In genomic region chr1:165367375-165367993, GRCh38 we compare ENCODE assay signal across 9 cellular contexts. TPM values are rescaled to one million over a fixed set of nuclear protein-coding genes. Genes with fewer than 3 reads are reported as not detected.
DNase-seq lines count a peak whose midpoint lies in the region; ATAC-seq and TF ChIP-seq lines count a peak whose summit lies in the region.
"Had no signal": no experiment of that assay in that cellular context is flagged by ENCODE, and none has a peak within 500 bp of the region (broad histone marks: within the 10 kb centered on the region; RNA-seq: fewer than 3 reads in every experiment).

No MANE protein-coding gene starts in this region.

- H3K36me3 Mint-ChIP-seq in CD4-positive, CD25-positive, alpha-beta regulatory T cell = no peaks in the 10 kb centered on the region
- no peaks in the 10 kb centered on the region for H3K36me3 Mint-ChIP-seq in glutamatergic neuron (ENCODE audit: unreplicated experiment)

- no peak overlapping the region for H3K4ac ChIP-seq in IMR-90 (ENCODE audit: low read depth, low read length)

- BruUV-seq in IMR-90 (replicated peaks; lab: Mats Ljungman, UMichigan) = no TSS peak

- DNase-seq in CD4-positive, CD25-positive, alpha-beta regulatory T cell = peak; percentile 61 to 74 (median 65)
- peak; percentile 56 for DNase-seq in IMR-90
- DNase-seq in RPMI7951 (ENCODE audit: low read depth) = peak; percentile 55
- peak; percentile 59 for DNase-seq in activated T-helper 9 cell treated with anti-CD3 and anti-CD28 coated beads, Interleukin-2, amount 50 U/mL, for 16 hours (ENCODE audit: low read depth)
- DNase-seq in glutamatergic neuron = peak; percentile 93
- peak; percentile 17 for DNase-seq in pulmonary artery endothelial cell (ENCODE audit: low read depth, low spot score)
- peak; percentile 79 to 88 for DNase-seq in aorta

- in situ Hi-C loops in IMR-90 (cut with MboI; ENCODE audit: low sequenced_read_pairs) = no loop called here

- TF ChIP-seq RAD21 in IMR-90 (IDR thresholded peaks at IDR 0.05; ENCODE audit: low read length) = peak; percentile 31; the same call in 1 of the 2 replicates

- H3K4me1 ChIP-seq in CD4-positive, CD25-positive, alpha-beta regulatory T cell (ENCODE audit: control insufficient read depth, insufficient read depth, low read length, poor library complexity, severe bottlenecking) = no peaks in the 10 kb centered on the region
- H3K4me1 ChIP-seq in IMR-90 (ENCODE audit: control insufficient read depth, insufficient read depth, low read length) = no peaks in the 10 kb centered on the region
- no peaks in the 10 kb centered on the region for H3K4me1 ChIP-seq in aorta (ENCODE audit: control insufficient read depth in 1 of 2, insufficient read depth in 2 of 2, low read length in 2 of 2)

- H3K4me1 Mint-ChIP-seq in CD4-positive, CD25-positive, alpha-beta regulatory T cell = peaks cover 0 to 5% (median 1%) of the 10 kb centered on the region in 4 donors
- no peaks in the 10 kb centered on the region for H3K4me1 Mint-ChIP-seq in glutamatergic neuron (ENCODE audit: low read depth, unreplicated experiment)

- H3K27me3 ChIP-seq in CD4-positive, CD25-positive, alpha-beta regulatory T cell (ENCODE audit: control insufficient read depth, insufficient read depth, low read length) = peaks cover 22% of the 10 kb centered on the region
- H3K27me3 ChIP-seq in IMR-90 (ENCODE audit: control insufficient read depth, insufficient read depth, low read length) = no peaks in the 10 kb centered on the region; the same call in 1 of the 2 replicates
- H3K27me3 ChIP-seq in aorta (ENCODE audit: control insufficient read depth in 1 of 2, insufficient read depth in 2 of 2, low read length in 1 of 2) = no peaks in the 10 kb centered on the region

- H2BK5ac ChIP-seq in IMR-90 (ENCODE audit: low read depth, low read length, poor library complexity, severe bottlenecking) = no peak overlapping the region

- H2BK20ac ChIP-seq in IMR-90 (ENCODE audit: low read depth, low read length) = no peak overlapping the region

- H2AFZ ChIP-seq in IMR-90 (replicated peaks; ENCODE audit: low read length, poor library complexity) = no peak overlapping the region

- no peaks in the 10 kb centered on the region for H4K20me1 ChIP-seq in IMR-90 (ENCODE audit: insufficient read depth, low read length)

- peaks cover 53% of the 10 kb centered on the region for H3K27me3 Mint-ChIP-seq in CD4-positive, CD25-positive, alpha-beta regulatory T cell
- H3K27me3 Mint-ChIP-seq in glutamatergic neuron (ENCODE audit: unreplicated experiment) = peaks cover 4% of the 10 kb centered on the region

- POLR2A ChIA-PET in IMR-90 (lab: Charles Lee; ENCODE audit: unreplicated experiment) = no interaction called here

- no peaks in the 10 kb centered on the region for H3K9me3 ChIP-seq in CD4-positive, CD25-positive, alpha-beta regulatory T cell (ENCODE audit: control insufficient read depth in 2 of 2, low read length in 2 of 2)
- no peaks in the 10 kb centered on the region for H3K9me3 ChIP-seq in IMR-90 (ENCODE audit: control insufficient read depth, insufficient read depth, low read length)
- no peaks in the 10 kb centered on the region for H3K9me3 ChIP-seq in aorta (ENCODE audit: control insufficient read depth, low read length)

- H4K5ac ChIP-seq in IMR-90 (ENCODE audit: low read depth, low read length) = no peak overlapping the region

- H3K18ac ChIP-seq in IMR-90 (ENCODE audit: low read depth, low read length) = no peak overlapping the region

- no peak overlapping the region for H4K91ac ChIP-seq in IMR-90 (ENCODE audit: insufficient read depth, low read depth, low read length)

- H3K27ac Mint-ChIP-seq in CD4-positive, CD25-positive, alpha-beta regulatory T cell = no peak overlapping the region
- no peak overlapping the region for H3K27ac Mint-ChIP-seq in glutamatergic neuron (ENCODE audit: unreplicated experiment)

- H3K9me3 Mint-ChIP-seq in CD4-positive, CD25-positive, alpha-beta regulatory T cell = no peaks in the 10 kb centered on the region
- H3K9me3 Mint-ChIP-seq in glutamatergic neuron (ENCODE audit: unreplicated experiment) = peaks cover 1% of the 10 kb centered on the region

- intact Hi-C loops in IMR-90 (cut with micrococcal nuclease) (loop anchor here (5.0 to 10.0 kb wide), 2 partner anchors 223 to 255 kb away; no protein-coding TSS in a partner anchor), aorta (cut with DNase I) (loop anchor here in 1 of 2 donors (10.0 kb wide), 1 partner anchor 253 kb away; no protein-coding TSS in a partner anchor)

- dilution Hi-C loops in IMR-90 (cut with HindIII; ENCODE audit: low sequenced_read_pairs, unreplicated experiment) = no loop called here

- H3K14ac ChIP-seq in IMR-90 (replicated peaks; ENCODE audit: low read depth, low read length) = no peak overlapping the region

- no peak overlapping the region for H3K27ac ChIP-seq in CD4-positive, CD25-positive, alpha-beta regulatory T cell (ENCODE audit: insufficient read depth, low read length, poor library complexity, severe bottlenecking)
- H3K27ac ChIP-seq in IMR-90 (ENCODE audit: insufficient read depth, low read length) = no peak overlapping the region
- no peak overlapping the region for H3K27ac ChIP-seq in aorta (ENCODE audit: low read depth in 1 of 2, low read length in 2 of 2)

- H3K36me3 ChIP-seq in CD4-positive, CD25-positive, alpha-beta regulatory T cell (ENCODE audit: control insufficient read depth, insufficient read depth, low read length) = no peaks in the 10 kb centered on the region
- H3K36me3 ChIP-seq in IMR-90 (ENCODE audit: control insufficient read depth, insufficient read depth, low read length) (no peaks in the 10 kb centered on the region), aorta (ENCODE audit: control insufficient read depth in 1 of 2, insufficient read depth in 2 of 2, low read length in 1 of 2) (no peaks in the 10 kb centered on the region)

- WGBS in IMR-90 (ENCODE audit: extremely low coverage in 2 of 2, insufficient read length in 1 of 2), 2 experiments = no CpG with 5 or more reads among the region's 7 CpGs
- 43 to 50% methylated on average over 7 of the region's 7 CpGs for WGBS in aorta, 2 donors

- no peak overlapping the region for H2AK9ac ChIP-seq in IMR-90 (replicated peaks; ENCODE audit: low read depth, low read length, poor library complexity)

- ATAC-seq in CD4-positive, CD25-positive, alpha-beta regulatory T cell (ENCODE audit: low read depth in 2 of 2) = peak; percentile 39 to 66
- peak; percentile 75 for ATAC-seq in GM19351 (IDR thresholded peaks at IDR 0.05; ENCODE audit: unreplicated experiment)
- ATAC-seq in IMR-90 (ENCODE audit: low read depth) = peak; percentile 59; the same call in 1 of the 2 replicates
- ATAC-seq in aorta (ENCODE audit: low FRiP score) = peak; percentile 65

- TF ChIP-seq CTCF in IMR-90 (conservative IDR thresholded peaks at IDR 0.05; ENCODE audit: low read depth, low read length) (peak; percentile 64), glutamatergic neuron (IDR thresholded peaks at IDR 0.05; ENCODE audit: partially characterized antibody, unreplicated experiment) (peak; percentile 97)

- no peak overlapping the region for H3K23ac ChIP-seq in IMR-90 (ENCODE audit: low read depth, low read length)

- CTCF ChIA-PET in IMR-90 (lab: Yijun Ruan, JAX) = interaction anchor here (0.5 to 1.8 kb wide), 10 partner anchors 9 to 294 kb away, joined by 3 to 8 read pairs (median 4); no protein-coding TSS in a partner anchor

- H3K4me3 ChIP-seq in CD4-positive, CD25-positive, alpha-beta regulatory T cell (ENCODE audit: low read depth, low read length) = no peak overlapping the region
- H3K4me3 ChIP-seq in IMR-90 (ENCODE audit: insufficient read depth, low read depth, low read length) (no peak overlapping the region), aorta (ENCODE audit: low read length in 2 of 2) (no peak overlapping the region)

- H3K79me1 ChIP-seq in IMR-90 (ENCODE audit: low read depth in 1 of 2, low read length in 2 of 2) = no peaks in the 10 kb centered on the region

- H2BK120ac ChIP-seq in IMR-90 (ENCODE audit: low read depth, low read length) = no peak overlapping the region

- no peak overlapping the region for H2AK5ac ChIP-seq in IMR-90 (ENCODE audit: low read depth, low read length)

- no peak overlapping the region for H4K8ac ChIP-seq in IMR-90 (ENCODE audit: low read depth in 2 of 2, low read length in 2 of 2)

- H3K4me2 ChIP-seq in IMR-90 (ENCODE audit: low read depth, low read length) = no peak overlapping the region

- no peak overlapping the region for H3K56ac ChIP-seq in IMR-90 (ENCODE audit: extremely low read depth, insufficient read depth, low read length)

- H2BK15ac ChIP-seq in IMR-90 (ENCODE audit: low read depth, low read length) = no peak overlapping the region

- no peak for TF ChIP-seq POLR2A in IMR-90 (IDR thresholded peaks at IDR 0.05; ENCODE audit: low read depth, low read length)

- H3K4me3 Mint-ChIP-seq in CD4-positive, CD25-positive, alpha-beta regulatory T cell = no peak overlapping the region
- no peak overlapping the region for H3K4me3 Mint-ChIP-seq in glutamatergic neuron (ENCODE audit: unreplicated experiment)

- no peaks in the 10 kb centered on the region for H3K9me1 ChIP-seq in IMR-90 (ENCODE audit: insufficient read depth, low read length)

- no peak overlapping the region for H3K9ac ChIP-seq in IMR-90 (ENCODE audit: low read depth, low read length)

TF ChIP-seq in IMR-90, 13 proteins besides CTCF, POLR2A, EP300 and RAD21:
- TF ChIP-seq CHD1 (IDR thresholded peaks at IDR 0.05; ENCODE audit: low read depth, low read length) (no peak), FOS (IDR thresholded peaks at IDR 0.05; ENCODE audit: low read depth, low read length) (no peak), USF2 (IDR thresholded peaks at IDR 0.05; ENCODE audit: low read depth, low read length) (no peak), CEBPB (IDR thresholded peaks at IDR 0.05; ENCODE audit: low read depth, low read length) (no peak), NFE2L2 (IDR thresholded peaks at IDR 0.05; ENCODE audit: low read depth, low read length) (no peak), SMC3 (IDR thresholded peaks at IDR 0.05; ENCODE audit: low read depth, low read length) (peak; percentile 37; the same call in 1 of the 2 replicates)

RNA-seq across cellular contexts. Expression of gene LMX1A, which starts 11.0 kb away (rescaled TPM):
- not detected for total RNA-seq in CD4-positive, CD25-positive, alpha-beta regulatory T cell
- polyA plus RNA-seq in CD4-positive, CD25-positive, alpha-beta regulatory T cell = not detected
- not detected in 2 replicates for total RNA-seq in IMR-90 (2012; rRNA removed)
- not detected in 2 replicates for polyA plus RNA-seq in IMR-90 (2012; rRNA removed)
- polyA plus RNA-seq in IMR-90 (2012; cell fraction: cytosol; rRNA removed) = not detected in 2 replicates
- not detected in 2 replicates for polyA plus RNA-seq in IMR-90 (2012; cell fraction: nucleus; rRNA removed; ENCODE audit: low replicate concordance)
- total RNA-seq in RPMI7951 (2014; rRNA removed; shearing (Covaris generic)) = not detected in 2 replicates
- total RNA-seq in glutamatergic neuron (ENCODE audit: unreplicated experiment) = not detected
- not detected in 2 replicates for total RNA-seq in pulmonary artery endothelial cell
- total RNA-seq in aorta = under 1 TPM in 1 of 2 donors, not detected in 1; 0.84 TPM
- polyA plus RNA-seq in aorta = under 1 TPM in 1 of 2 donors, not detected in 1; 0.25 TPM
- total RNA-seq: T-helper 2 cell treated with Interferon-gamma antibody and Interleukin-4, amounts not matched to agents 100 ng/mL and 5 ng/mL, for 36 hours had no signal

Comparison
In these comparisons a context has a peak if more than half of its experiments do, and no peak if none do; other contexts are left out.
1. DNase-seq: peak in every context shown above with its lines; median percentile 93 in glutamatergic neuron; 84 in aorta; 65 in CD4-positive, CD25-positive, alpha-beta regulatory T cell; 59 in activated T-helper 9 cell treated with anti-CD3 and anti-CD28 coated beads, Interleukin-2, amount 50 U/mL, for 16 hours; 56 in IMR-90; 55 in RPMI7951; 17 in pulmonary artery endothelial cell.